In genomic region chr6:62714112-62714511, GRCh38 we compare ENCODE assay signal across 24 cellular contexts.
"Had no signal": no experiment of that assay in that cellular context is flagged by ENCODE, and none has a peak within 500 bp of the region (broad histone marks: within the 10 kb centered on the region; RNA-seq: fewer than 3 reads in every experiment).

No MANE protein-coding gene starts in this region.

- ATAC-seq: HepG2, T-cell had no signal

- H3K4me2 ChIP-seq: SK-N-SH had no signal

- H3K27me3 Mint-ChIP-seq: T-cell had no signal

- H3K27ac Mint-ChIP-seq: T-cell had no signal

- DNase-seq: IMR-90, Karpas-422, KG1, MG63, NCI-H1092, NCI-H1105 treated with DMSO at 0.1 percent for 48 hours, NCI-H1436, NCI-H187, NCI-H2029, NCI-H2081 treated with DMSO at 0.1 percent for 48 hours, NCI-H2171, NCI-H226, NCI-H446, NCI-H510A, NCI-H524 treated with DMSO at 0.1 percent for 48 hours, NCI-H69, NCI-H774, Right ventricle myocardium superior, RPMI8226, SK-N-SH, SW 1271, T-cell had no signal

- H3K27me3 ChIP-seq: MG63 had no signal

- H3K36me3 ChIP-seq: MG63 had no signal

- H3K4me1 Mint-ChIP-seq: T-cell had no signal

- H3K36me3 Mint-ChIP-seq: T-cell had no signal

- H3K4me3 ChIP-seq: MG63 had no signal

- H3K4me3 Mint-ChIP-seq: T-cell had no signal

- H3K27ac ChIP-seq: HL-60 had no signal

- H3K9me3 ChIP-seq: MG63, SK-N-SH had no signal

- H3K9ac ChIP-seq: SK-N-SH had no signal
